In the genomic region with DNA sequence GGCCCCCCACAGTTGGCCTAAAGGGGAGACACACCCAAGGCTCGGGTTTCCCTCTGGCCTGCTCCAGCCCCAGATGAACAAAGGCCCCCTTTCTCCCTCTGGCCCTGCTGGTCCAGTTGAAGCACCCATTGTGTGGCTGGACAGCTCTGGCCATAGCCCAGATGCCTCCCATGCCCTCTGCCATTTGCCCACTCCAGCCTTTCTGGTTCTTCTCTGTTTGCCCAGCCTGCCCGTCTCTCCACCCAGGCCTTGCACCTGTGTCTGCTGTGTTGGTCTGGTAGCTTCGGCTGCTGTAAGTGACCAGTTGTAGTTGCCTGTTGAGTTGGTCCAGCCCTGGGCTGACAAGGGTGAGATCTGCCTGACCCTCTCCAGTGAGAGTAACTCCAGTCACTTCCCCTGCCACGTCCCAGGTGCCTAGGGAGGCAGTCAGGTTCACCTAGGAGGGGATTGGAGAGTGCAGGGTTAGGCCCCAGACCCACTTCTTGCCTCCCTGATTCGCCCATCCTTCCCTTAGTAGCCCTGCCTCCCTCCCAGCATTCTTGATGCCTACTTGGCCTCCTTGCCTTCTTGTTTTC, we compare ENCODE assay signal across 15 cellular contexts.
DNase-seq lines count a peak whose midpoint lies in the region; ATAC-seq lines count a peak whose summit lies in the region.
"Had no signal": no experiment of that assay in that cellular context is flagged by ENCODE, and none has a peak within 500 bp of the region (broad histone marks: within the 10 kb centered on the region; RNA-seq: fewer than 3 reads in every experiment).

No MANE protein-coding gene starts in this region.

- H3K36me3 Mint-ChIP-seq in T-helper 2 cell treated with Interferon-gamma antibody and Interleukin-4, amounts not matched to agents 5 μg/mL and 100 μg/mL, for 36 hours (ENCODE audit: low read depth): no peaks in the 10 kb centered on the region

- peaks cover 11% of the 10 kb centered on the region for H3K4me1 Mint-ChIP-seq in T-helper 2 cell treated with Interferon-gamma antibody and Interleukin-4, amounts not matched to agents 5 μg/mL and 100 μg/mL, for 36 hours (ENCODE audit: low read depth)

- no peak overlapping the region for H3K27ac Mint-ChIP-seq in T-helper 2 cell treated with Interferon-gamma antibody and Interleukin-4, amounts not matched to agents 5 μg/mL and 100 μg/mL, for 36 hours

- no peaks in the 10 kb centered on the region for H3K9me3 Mint-ChIP-seq in T-helper 2 cell treated with Interferon-gamma antibody and Interleukin-4, amounts not matched to agents 5 μg/mL and 100 μg/mL, for 36 hours

- peaks cover 78% of the 10 kb centered on the region for H3K27me3 Mint-ChIP-seq in T-helper 2 cell treated with Interferon-gamma antibody and Interleukin-4, amounts not matched to agents 5 μg/mL and 100 μg/mL, for 36 hours (ENCODE audit: low read depth)

- ATAC-seq in HG02798 (IDR thresholded peaks at IDR 0.05; ENCODE audit: poor library complexity, unreplicated experiment) (no peak), GM19463 (IDR thresholded peaks at IDR 0.05; ENCODE audit: unreplicated experiment) (no peak)
- ATAC-seq: left ventricle myocardium superior had no signal

- peak; percentile 2 for DNase-seq in T-helper 2 cell treated with Interferon-gamma antibody and Interleukin-4, amounts not matched to agents 5 μg/mL and 100 μg/mL, for 36 hours (ENCODE audit: low spot score)
- DNase-seq in T-helper 2 cell (no peak), caudate nucleus (lab: John Stamatoyannopoulos, UW) (peak in 42 of 61 donors; percentile 17 to 79 (median 50)), medulla oblongata (ENCODE audit: extremely low spot score) (peak; percentile 85), substantia nigra (lab: John Stamatoyannopoulos, UW) (peak in 41 of 49 donors; percentile 14 to 88 (median 50)), NCI-H146 (lab: John Stamatoyannopoulos, UW) (no peak)
- DNase-seq: activated CD8-positive, alpha-beta memory T cell treated with anti-CD3 and anti-CD28 coated beads, Interleukin-2, amount 50 U/mL, for 48 hours; left ventricle myocardium superior; NCI-H1417 treated with DMSO at 0.1 percent for 48 hours; NCI-H82; ovary; stimulated activated CD4-positive, alpha-beta T cell treated with anti-CD3 and anti-CD28 coated beads, Interleukin-4, amount 100 ng/mL, for 1 hour had no signal

- H3K27ac ChIP-seq in caudate nucleus (ENCODE audit: low read depth, low read length) (peak overlapping the region; percentile 26), substantia nigra (ENCODE audit: low read depth, low read length, poor library complexity, severe bottlenecking) (no peak overlapping the region)
- H3K27ac ChIP-seq: ovary, skin epidermis had no signal

- no peak overlapping the region for H3K4me3 Mint-ChIP-seq in T-helper 2 cell treated with Interferon-gamma antibody and Interleukin-4, amounts not matched to agents 5 μg/mL and 100 μg/mL, for 36 hours

Comparison
In these comparisons a context has a peak if more than half of its experiments do, and no peak if none do; other contexts are left out.
1. DNase-seq: peak in T-helper 2 cell treated with Interferon-gamma antibody and Interleukin-4, amounts not matched to agents 5 μg/mL and 100 μg/mL, for 36 hours (single experiment), caudate nucleus (42 of 61), medulla oblongata (single experiment) and substantia nigra (41 of 49); none in T-helper 2 cell (0 of 5) and NCI-H146 (single experiment).